ENCODE assay signal across 1 cellular context in genomic region chr3:73009750-73010149, GRCh38.
TF ChIP-seq lines count a peak whose summit lies in the region.

No MANE protein-coding gene starts in this region.

TF ChIP-seq in HepG2, 621 proteins besides CTCF, POLR2A, EP300 and RAD21:
- no peak for TF ChIP-seq REL (CRISPR knock-in tag; conservative IDR thresholded peaks at IDR 0.05)
- TF ChIP-seq RFXANK (CRISPR knock-in tag; IDR thresholded peaks at IDR 0.05): no peak
- TF ChIP-seq CCDC6 (CRISPR knock-in tag; IDR thresholded peaks at IDR 0.05): no peak
